Comparison of ENCODE assay signal across 8 cellular contexts in genomic region chr5:163458778-163459405, GRCh38. TPM values are rescaled to one million over a fixed set of nuclear protein-coding genes. Genes with fewer than 3 reads are reported as not detected.
DNase-seq lines count a peak whose midpoint lies in the region; ATAC-seq and TF ChIP-seq lines count a peak whose summit lies in the region.

No MANE protein-coding gene starts in this region.

- POLR2A ChIA-PET in PC-9 (lab: Charles Lee; ENCODE audit: unreplicated experiment) = interaction anchor here (0.6 to 2.6 kb wide), 2 partner anchors 15 to 21 kb away, joined by 4 to 38 read pairs; partner anchors contain the start of gene CCNG1

- H3K9me3 ChIP-seq in PC-9 (ENCODE audit: insufficient read depth, low read depth) (no peaks in the 10 kb centered on the region), prostate gland (no peaks in the 10 kb centered on the region)

- ATAC-seq in GM19351 (IDR thresholded peaks at IDR 0.05; ENCODE audit: unreplicated experiment) = no peak
- no peak for ATAC-seq in HG03039 (IDR thresholded peaks at IDR 0.05; ENCODE audit: unreplicated experiment)
- ATAC-seq in HG03095 (IDR thresholded peaks at IDR 0.05; ENCODE audit: unreplicated experiment) = no peak

- TF ChIP-seq CTCF in GM12875 (IDR thresholded peaks at IDR 0.05; ENCODE audit: borderline replicate concordance, insufficient read depth, low read depth, low read length) (no peak), PC-9 (conservative IDR thresholded peaks at IDR 0.05) (no peak), epithelial cell of esophagus (IDR thresholded peaks at IDR 0.05; ENCODE audit: insufficient read depth, low read depth, low read length, missing control alignments) (no peak), prostate gland (IDR thresholded peaks at IDR 0.05) (no peak)

- intact Hi-C loops in PC-9 (cut with micrococcal nuclease; ENCODE audit: unreplicated experiment) = no loop called here
- intact Hi-C loops in prostate gland (cut with DNase I) = no loop called here

- H3K27me3 ChIP-seq in PC-9 (ENCODE audit: insufficient read depth, low read depth) (no peaks in the 10 kb centered on the region), prostate gland (replicated peaks; ENCODE audit: insufficient read depth) (no peaks in the 10 kb centered on the region)

- 34% methylated on average over 6 of the region's 6 CpGs for whole genome bisulfite sequencing in prostate gland

- CTCF ChIA-PET in PC-9 (lab: Charles Lee) = no interaction called here

- peaks cover 13% of the 10 kb centered on the region for H3K36me3 ChIP-seq in PC-9 (ENCODE audit: low read depth)
- H3K36me3 ChIP-seq in prostate gland = no peaks in the 10 kb centered on the region

- DNase-seq in PC-9 = no peak
- peak; percentile 4 for DNase-seq in epithelial cell of esophagus (ENCODE audit: low read depth)
- DNase-seq in prostate gland (ENCODE audit: low spot score) = no peak
- DNase-seq in pons (ENCODE audit: low spot score) = no peak

- peak overlapping the region; percentile 89 for H2AFZ ChIP-seq in PC-9

- BruUV-seq in PC-9 (replicated peaks; lab: Mats Ljungman, UMichigan) = no TSS peak

- no peaks in the 10 kb centered on the region for H4K20me1 ChIP-seq in PC-9 (ENCODE audit: insufficient read depth)

- no peaks in the 10 kb centered on the region for H3K9me2 ChIP-seq in PC-9 (ENCODE audit: insufficient read depth)

- H3K4me1 ChIP-seq in PC-9 (replicated peaks; ENCODE audit: insufficient read depth) (peaks cover 33% of the 10 kb centered on the region), prostate gland (replicated peaks) (no peaks in the 10 kb centered on the region)

- H3K4me3 ChIP-seq in GM12875 (ENCODE audit: low read depth, low read length) = peak overlapping the region; percentile 91
- peak overlapping the region; percentile 97 for H3K4me3 ChIP-seq in PC-9
- H3K4me3 ChIP-seq in epithelial cell of esophagus (ENCODE audit: low read length) = peak overlapping the region; percentile 81
- peak overlapping the region; percentile 59 to 63 for H3K4me3 ChIP-seq in prostate gland

- peaks cover 62% of the 10 kb centered on the region for H3K79me2 ChIP-seq in PC-9 (ENCODE audit: low read depth)

- peaks cover 32% of the 10 kb centered on the region for H3F3A ChIP-seq in PC-9 (ENCODE audit: insufficient read depth, low read depth)

- H3K27ac ChIP-seq in PC-9 = peak overlapping the region; percentile 95
- H3K27ac ChIP-seq in prostate gland = peak overlapping the region; percentile 93 to 94

- H3K4me2 ChIP-seq in PC-9 = peak overlapping the region; percentile 85

- TF ChIP-seq POLR2A in prostate gland (IDR thresholded peaks at IDR 0.05) = no peak

RNA-seq across cellular contexts. Expression of gene NUDCD2, which starts 1.0 kb away (rescaled TPM):
- 68.6 and 71.6 TPM in 2 replicates for total RNA-seq in PC-9 (2021)
- 1 to 10 TPM; 8.0 to 8.6 TPM for total RNA-seq in prostate gland

RNA-seq across cellular contexts. Expression of gene HMMR, which starts 1.5 kb away (rescaled TPM):
- total RNA-seq in PC-9 (2021) (83.9 and 94.5 TPM in 2 replicates), prostate gland (1 to 10 TPM; 1.7 to 1.8 TPM)

RNA-seq across cellular contexts. Expression of gene CCNG1, which starts 21.5 kb away (rescaled TPM):
- total RNA-seq in PC-9 (2021) (112 and 170 TPM in 2 replicates), prostate gland (100 to 1,000 TPM; 107 to 181 TPM)

RNA-seq across cellular contexts. Expression of gene MAT2B, which starts 46.5 kb away (rescaled TPM):
- total RNA-seq in PC-9 (2021) (46.3 and 66.2 TPM in 2 replicates), prostate gland (10 to 100 TPM; 53.9 to 68.5 TPM)

Comparison
In these comparisons a context has a peak if more than half of its experiments do, and no peak if none do; other contexts are left out.
1. RNA of gene HMMR, which starts 1.5 kb away (total RNA-seq): 83.9 to 94.5 TPM in PC-9; 1.7 to 1.8 TPM in prostate gland; every median in the first group is over 10 times any median in the second.
2. Peak in every context shown above with its lines, with median percentiles within 50 percentile points of each other: H3K4me3 ChIP-seq.